1 cellular context compared by ENCODE assay signal in genomic region chr6:73520688-73521350, GRCh38.
TF ChIP-seq lines count a peak whose summit lies in the region.

TSS of gene EEF1A1 (minus strand) at chr6:73521032. CDS start at chr6:73520026, 1,006 bp downstream.

TF ChIP-seq in HepG2, 621 proteins besides CTCF, POLR2A, EP300 and RAD21 (continued from another document and continues in another):
- no peak for TF ChIP-seq PREB (CRISPR knock-in tag; IDR thresholded peaks at IDR 0.05)
- TF ChIP-seq SP4 (CRISPR knock-in tag; IDR thresholded peaks at IDR 0.05) = peak; percentile 88
- TF ChIP-seq, protein P1, sequence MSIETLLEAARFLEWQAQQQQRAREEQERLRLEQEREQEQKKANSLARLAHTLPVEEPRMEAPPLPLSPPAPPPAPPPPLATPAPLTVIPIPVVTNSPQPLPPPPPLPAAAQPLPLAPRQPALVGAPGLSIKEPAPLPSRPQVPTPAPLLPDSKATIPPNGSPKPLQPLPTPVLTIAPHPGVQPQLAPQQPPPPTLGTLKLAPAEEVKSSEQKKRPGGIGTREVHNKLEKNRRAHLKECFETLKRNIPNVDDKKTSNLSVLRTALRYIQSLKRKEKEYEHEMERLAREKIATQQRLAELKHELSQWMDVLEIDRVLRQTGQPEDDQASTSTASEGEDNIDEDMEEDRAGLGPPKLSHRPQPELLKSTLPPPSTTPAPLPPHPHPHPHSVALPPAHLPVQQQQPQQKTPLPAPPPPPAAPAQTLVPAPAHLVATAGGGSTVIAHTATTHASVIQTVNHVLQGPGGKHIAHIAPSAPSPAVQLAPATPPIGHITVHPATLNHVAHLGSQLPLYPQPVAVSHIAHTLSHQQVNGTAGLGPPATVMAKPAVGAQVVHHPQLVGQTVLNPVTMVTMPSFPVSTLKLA (IDR thresholded peaks at IDR 0.05) = 0 out of 2 replicates have a peak, but pooled peaks have one; percentile 30
- TF ChIP-seq MED1 (CRISPR knock-in tag; IDR thresholded peaks at IDR 0.05) = peak; percentile 62; the same call in 1 of the 2 replicates
- TF ChIP-seq ZFY (CRISPR knock-in tag; IDR thresholded peaks at IDR 0.05) = peak; percentile 94
- TF ChIP-seq ZNF260 (CRISPR knock-in tag; IDR thresholded peaks at IDR 0.05; ENCODE audit: borderline replicate concordance, low read depth) = no peak
- peak; percentile 49; the same call in 1 of the 2 replicates for TF ChIP-seq STAT5B (CRISPR knock-in tag; IDR thresholded peaks at IDR 0.05)
- TF ChIP-seq CENPX (CRISPR knock-in tag; IDR thresholded peaks at IDR 0.05) = no peak
- no peak; the same call in 1 of the 2 replicates for TF ChIP-seq ZNF30 (CRISPR knock-in tag; IDR thresholded peaks at IDR 0.05)
- peak; percentile 61 for TF ChIP-seq HDAC1 (CRISPR knock-in tag; IDR thresholded peaks at IDR 0.05)
- TF ChIP-seq YEATS4 (CRISPR knock-in tag; IDR thresholded peaks at IDR 0.05; ENCODE audit: borderline replicate concordance) = peak; percentile 88
- TF ChIP-seq ZNF598 (CRISPR knock-in tag; IDR thresholded peaks at IDR 0.05; ENCODE audit: borderline replicate concordance) = peak; percentile 84; the same call in 1 of the 2 replicates
- TF ChIP-seq, protein P2, sequence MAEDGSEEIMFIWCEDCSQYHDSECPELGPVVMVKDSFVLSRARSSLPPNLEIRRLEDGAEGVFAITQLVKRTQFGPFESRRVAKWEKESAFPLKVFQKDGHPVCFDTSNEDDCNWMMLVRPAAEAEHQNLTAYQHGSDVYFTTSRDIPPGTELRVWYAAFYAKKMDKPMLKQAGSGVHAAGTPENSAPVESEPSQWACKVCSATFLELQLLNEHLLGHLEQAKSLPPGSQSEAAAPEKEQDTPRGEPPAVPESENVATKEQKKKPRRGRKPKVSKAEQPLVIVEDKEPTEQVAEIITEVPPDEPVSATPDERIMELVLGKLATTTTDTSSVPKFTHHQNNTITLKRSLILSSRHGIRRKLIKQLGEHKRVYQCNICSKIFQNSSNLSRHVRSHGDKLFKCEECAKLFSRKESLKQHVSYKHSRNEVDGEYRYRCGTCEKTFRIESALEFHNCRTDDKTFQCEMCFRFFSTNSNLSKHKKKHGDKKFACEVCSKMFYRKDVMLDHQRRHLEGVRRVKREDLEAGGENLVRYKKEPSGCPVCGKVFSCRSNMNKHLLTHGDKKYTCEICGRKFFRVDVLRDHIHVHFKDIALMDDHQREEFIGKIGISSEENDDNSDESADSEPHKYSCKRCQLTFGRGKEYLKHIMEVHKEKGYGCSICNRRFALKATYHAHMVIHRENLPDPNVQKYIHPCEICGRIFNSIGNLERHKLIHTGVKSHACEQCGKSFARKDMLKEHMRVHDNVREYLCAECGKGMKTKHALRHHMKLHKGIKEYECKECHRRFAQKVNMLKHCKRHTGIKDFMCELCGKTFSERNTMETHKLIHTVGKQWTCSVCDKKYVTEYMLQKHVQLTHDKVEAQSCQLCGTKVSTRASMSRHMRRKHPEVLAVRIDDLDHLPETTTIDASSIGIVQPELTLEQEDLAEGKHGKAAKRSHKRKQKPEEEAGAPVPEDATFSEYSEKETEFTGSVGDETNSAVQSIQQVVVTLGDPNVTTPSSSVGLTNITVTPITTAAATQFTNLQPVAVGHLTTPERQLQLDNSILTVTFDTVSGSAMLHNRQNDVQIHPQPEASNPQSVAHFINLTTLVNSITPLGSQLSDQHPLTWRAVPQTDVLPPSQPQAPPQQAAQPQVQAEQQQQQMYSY (CRISPR knock-in tag; IDR thresholded peaks at IDR 0.05) = peak; percentile 40; the same call in 1 of the 2 replicates
- TF ChIP-seq ZNF891 (CRISPR knock-in tag; IDR thresholded peaks at IDR 0.05) = peak; percentile 70
- 0 out of 2 replicates have a peak, but pooled peaks have one; percentile 55 for TF ChIP-seq ZNF784 (CRISPR knock-in tag; IDR thresholded peaks at IDR 0.05; ENCODE audit: borderline replicate concordance)
- TF ChIP-seq RBFOX2 (IDR thresholded peaks at IDR 0.05; ENCODE audit: low read depth, low read length) = peak; percentile 98
- 0 out of 2 replicates have a peak, but pooled peaks have one; percentile 66 for TF ChIP-seq RFXANK (CRISPR knock-in tag; IDR thresholded peaks at IDR 0.05)
- TF ChIP-seq CCDC6 (CRISPR knock-in tag; IDR thresholded peaks at IDR 0.05) = peak; percentile 65
- TF ChIP-seq NCOA5 (CRISPR knock-in tag; IDR thresholded peaks at IDR 0.05) = no peak
- TF ChIP-seq ZNF775 (CRISPR knock-in tag; IDR thresholded peaks at IDR 0.05; ENCODE audit: borderline replicate concordance) = no peak
- 0 out of 2 replicates have a peak, but pooled peaks have one; percentile 44 for TF ChIP-seq NFE2L1 (CRISPR knock-in tag; IDR thresholded peaks at IDR 0.05; ENCODE audit: borderline replicate concordance)
- no peak; the same call in 1 of the 2 replicates for TF ChIP-seq ZNF138 (CRISPR knock-in tag; IDR thresholded peaks at IDR 0.05; ENCODE audit: low read depth)
- 0 out of 2 replicates have a peak, but pooled peaks have one; percentile 3 for TF ChIP-seq SOX13 (IDR thresholded peaks at IDR 0.05)
- TF ChIP-seq SOX13 (CRISPR knock-in tag; conservative IDR thresholded peaks at IDR 0.05 in 1 of 2, IDR thresholded peaks at IDR 0.05 in 1 of 2) = peak in 1 of 2 experiments; percentile 3; a peak in 1 of 4 replicates
- TF ChIP-seq RNF2 (conservative IDR thresholded peaks at IDR 0.05; ENCODE audit: low read depth) = peak; percentile 78
- peak; percentile 83; the same call in 1 of the 2 replicates for TF ChIP-seq KAT7 (CRISPR knock-in tag; IDR thresholded peaks at IDR 0.05; ENCODE audit: borderline replicate concordance)
- TF ChIP-seq ZNF773 (CRISPR knock-in tag; IDR thresholded peaks at IDR 0.05; ENCODE audit: borderline replicate concordance) = peak; percentile 60
- TF ChIP-seq ZC3H13 (CRISPR knock-in tag; IDR thresholded peaks at IDR 0.05) = peak; percentile 36; the same call in 1 of the 2 replicates
- TF ChIP-seq ZNF749 (CRISPR knock-in tag; IDR thresholded peaks at IDR 0.05; ENCODE audit: borderline replicate concordance) = peak; percentile 35; the same call in 1 of the 2 replicates
- peak; percentile 27; the same call in 1 of the 2 replicates for TF ChIP-seq KLF9 (CRISPR knock-in tag; IDR thresholded peaks at IDR 0.05; ENCODE audit: low read depth)
- TF ChIP-seq SALL1 (CRISPR knock-in tag; IDR thresholded peaks at IDR 0.05) = peak; percentile 74
- no peak for TF ChIP-seq CHCHD3 (CRISPR knock-in tag; IDR thresholded peaks at IDR 0.05)
- TF ChIP-seq PLRG1 (conservative IDR thresholded peaks at IDR 0.05) = no peak
- 0 out of 2 replicates have a peak, but pooled peaks have one; percentile 37 for TF ChIP-seq ZNF557 (CRISPR knock-in tag; IDR thresholded peaks at IDR 0.05)
- TF ChIP-seq, protein P3, sequence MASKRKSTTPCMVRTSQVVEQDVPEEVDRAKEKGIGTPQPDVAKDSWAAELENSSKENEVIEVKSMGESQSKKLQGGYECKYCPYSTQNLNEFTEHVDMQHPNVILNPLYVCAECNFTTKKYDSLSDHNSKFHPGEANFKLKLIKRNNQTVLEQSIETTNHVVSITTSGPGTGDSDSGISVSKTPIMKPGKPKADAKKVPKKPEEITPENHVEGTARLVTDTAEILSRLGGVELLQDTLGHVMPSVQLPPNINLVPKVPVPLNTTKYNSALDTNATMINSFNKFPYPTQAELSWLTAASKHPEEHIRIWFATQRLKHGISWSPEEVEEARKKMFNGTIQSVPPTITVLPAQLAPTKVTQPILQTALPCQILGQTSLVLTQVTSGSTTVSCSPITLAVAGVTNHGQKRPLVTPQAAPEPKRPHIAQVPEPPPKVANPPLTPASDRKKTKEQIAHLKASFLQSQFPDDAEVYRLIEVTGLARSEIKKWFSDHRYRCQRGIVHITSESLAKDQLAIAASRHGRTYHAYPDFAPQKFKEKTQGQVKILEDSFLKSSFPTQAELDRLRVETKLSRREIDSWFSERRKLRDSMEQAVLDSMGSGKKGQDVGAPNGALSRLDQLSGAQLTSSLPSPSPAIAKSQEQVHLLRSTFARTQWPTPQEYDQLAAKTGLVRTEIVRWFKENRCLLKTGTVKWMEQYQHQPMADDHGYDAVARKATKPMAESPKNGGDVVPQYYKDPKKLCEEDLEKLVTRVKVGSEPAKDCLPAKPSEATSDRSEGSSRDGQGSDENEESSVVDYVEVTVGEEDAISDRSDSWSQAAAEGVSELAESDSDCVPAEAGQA (IDR thresholded peaks at IDR 0.05; ENCODE audit: low read depth) = no peak; the same call in 1 of the 2 replicates
- TF ChIP-seq, protein P3 (CRISPR knock-in tag; IDR thresholded peaks at IDR 0.05; ENCODE audit: borderline replicate concordance) = 0 out of 2 replicates have a peak, but pooled peaks have one; percentile 72
- TF ChIP-seq NFKB2 (CRISPR knock-in tag; IDR thresholded peaks at IDR 0.05; ENCODE audit: borderline replicate concordance) = peak; percentile 91
- peak; percentile 67 for TF ChIP-seq ISL2 (CRISPR knock-in tag; IDR thresholded peaks at IDR 0.05)
- peak; percentile 50; the same call in 1 of the 2 replicates for TF ChIP-seq ZNF205 (CRISPR knock-in tag; IDR thresholded peaks at IDR 0.05)
- TF ChIP-seq MYC (CRISPR knock-in tag; IDR thresholded peaks at IDR 0.05; ENCODE audit: borderline replicate concordance) = peak; percentile 94
- peak; percentile 58 for TF ChIP-seq KMT2A (CRISPR knock-in tag; IDR thresholded peaks at IDR 0.05)
- 0 out of 2 replicates have a peak, but pooled peaks have one; percentile 94 for TF ChIP-seq ZNF354B (CRISPR knock-in tag; IDR thresholded peaks at IDR 0.05)
- no peak for TF ChIP-seq SETDB1 (CRISPR knock-in tag; IDR thresholded peaks at IDR 0.05; ENCODE audit: borderline replicate concordance)
- no peak for TF ChIP-seq ELF1 (CRISPR knock-in tag; IDR thresholded peaks at IDR 0.05)
- TF ChIP-seq KLF6 (CRISPR knock-in tag; IDR thresholded peaks at IDR 0.05) = peak; percentile 89; the same call in 1 of the 2 replicates
